In genomic region chr17:48555616-48556533, GRCh38 we compare ENCODE assay signal across 10 cellular contexts. TPM values are rescaled to one million over a fixed set of nuclear protein-coding genes. Genes with fewer than 3 reads are reported as not detected.
DNase-seq lines count a peak whose midpoint lies in the region; ATAC-seq, FAIRE-seq and TF ChIP-seq lines count a peak whose summit lies in the region.
"Had no signal": no experiment of that assay in that cellular context is flagged by ENCODE, and none has a peak within 500 bp of the region (broad histone marks: within the 10 kb centered on the region; RNA-seq: fewer than 3 reads in every experiment).

No MANE protein-coding gene starts in this region.

- no peak overlapping the region for H2AFZ ChIP-seq in osteoblast (ENCODE audit: low read length)

- no peak overlapping the region for H3K4me3 Mint-ChIP-seq in endodermal cell

- H3K27me3 Mint-ChIP-seq in endodermal cell (ENCODE audit: insufficient read depth) = peaks cover 99% of the 10 kb centered on the region

- H4K20me1 ChIP-seq in osteoblast (ENCODE audit: insufficient read depth, low read length) = no peaks in the 10 kb centered on the region

- in situ Hi-C loops in Caki2 (cut with HindIII; ENCODE audit: low pct_unique_long_range_greater_than_20kb, low sequenced_read_pairs) = no loop called here

- ATAC-seq in HG03460 (IDR thresholded peaks at IDR 0.05; ENCODE audit: unreplicated experiment) (no peak), GM21576 (IDR thresholded peaks at IDR 0.05; ENCODE audit: unreplicated experiment) (no peak)

- H3K4me1 ChIP-seq in endodermal cell (ENCODE audit: control insufficient read depth, insufficient read depth, low read length) = peaks cover 3% of the 10 kb centered on the region
- no peaks in the 10 kb centered on the region for H3K4me1 ChIP-seq in osteoblast (ENCODE audit: insufficient read depth, low read length)
- H3K4me1 ChIP-seq in small intestine (ENCODE audit: control insufficient read depth in 2 of 2, insufficient read depth in 1 of 2, low read depth in 1 of 2, low read length in 1 of 2) = no peaks in the 10 kb centered on the region

- H3K27me3 ChIP-seq in endodermal cell (ENCODE audit: control insufficient read depth, insufficient read depth, low read length, poor library complexity, severe bottlenecking) (peaks cover 99% of the 10 kb centered on the region), osteoblast (ENCODE audit: insufficient read depth, low read length) (peaks cover 86% of the 10 kb centered on the region), small intestine (ENCODE audit: control insufficient read depth in 2 of 2, insufficient read depth in 2 of 2, low read length in 2 of 2) (peaks cover 0 to 4% of the 10 kb centered on the region in 2 donors)

- FAIRE-seq in small intestine (lab: Jason Lieb, UNC) = no peak
- FAIRE-seq: TTC549 had no signal

- H3K36me3 ChIP-seq in endodermal cell (ENCODE audit: control insufficient read depth, insufficient read depth, low read length) (no peaks in the 10 kb centered on the region), osteoblast (ENCODE audit: insufficient read depth, low read length) (no peaks in the 10 kb centered on the region), small intestine (ENCODE audit: control insufficient read depth in 2 of 2, insufficient read depth in 2 of 2, low read length in 2 of 2) (no peaks in the 10 kb centered on the region)
- H3K36me3 ChIP-seq: neutrophil had no signal

- H3K27ac ChIP-seq in endodermal cell (ENCODE audit: low read depth, low read length) (peak overlapping the region; percentile 53), osteoblast (ENCODE audit: low read depth, low read length) (no peak overlapping the region), small intestine (ENCODE audit: low read depth in 1 of 2, low read length in 1 of 2) (peak overlapping the region in 1 of 2 donors; percentile 84)
- H3K27ac ChIP-seq: neutrophil had no signal

- H3K36me3 Mint-ChIP-seq in endodermal cell (ENCODE audit: low read depth) = no peaks in the 10 kb centered on the region

- H3K9ac ChIP-seq in endodermal cell (ENCODE audit: extremely low read depth, low read length, poor library complexity, severe bottlenecking) = no peak overlapping the region

- DNase-seq in Caki2 (ENCODE audit: low read depth) = peak; percentile 30
- peak; percentile 64 for DNase-seq in NCI-H774 (lab: John Stamatoyannopoulos, UW)
- DNase-seq in endodermal cell = peak; percentile 78
- no peak for DNase-seq in osteoblast (ENCODE audit: insufficient read length, low spot score, missing footprints)
- DNase-seq in small intestine = no peak
- no peak for DNase-seq in NCI-H2196 treated with DMSO at 0.1 percent for 48 hours (lab: John Stamatoyannopoulos, UW; ENCODE audit: unreplicated experiment)

- 3 to 8% methylated on average over 9 to 30 of the region's 31 CpGs for WGBS in endodermal cell (ENCODE audit: insufficient coverage in 1 of 2, insufficient read length in 1 of 2), 2 experiments
- 15 to 29% (median 22%) methylated on average over 31 of the region's 31 CpGs for WGBS in small intestine, 3 donors

- H3K27ac Mint-ChIP-seq in endodermal cell = no peak overlapping the region

- no peaks in the 10 kb centered on the region for H3K9me3 Mint-ChIP-seq in endodermal cell

- TF ChIP-seq CTCF in endodermal cell (conservative IDR thresholded peaks at IDR 0.05) (no peak), osteoblast (IDR thresholded peaks at IDR 0.05; ENCODE audit: extremely low read depth, low read depth, low read length) (no peak)

- H3K4me1 Mint-ChIP-seq in endodermal cell = peaks cover 10% of the 10 kb centered on the region

- peak overlapping the region; percentile 48 for H3K4me2 ChIP-seq in osteoblast (ENCODE audit: insufficient read depth, low read length)

- no peaks in the 10 kb centered on the region for H3K79me2 ChIP-seq in osteoblast (ENCODE audit: insufficient read depth, low read length)

- peak overlapping the region; percentile 73 for H3K4me3 ChIP-seq in endodermal cell (ENCODE audit: low read length)
- no peak overlapping the region for H3K4me3 ChIP-seq in osteoblast (ENCODE audit: insufficient read depth, low read length)
- peak overlapping the region in 1 of 2 donors; percentile 8 for H3K4me3 ChIP-seq in small intestine (ENCODE audit: low read depth in 1 of 2, low read length in 2 of 2)

- no peaks in the 10 kb centered on the region for H3K9me3 ChIP-seq in endodermal cell (ENCODE audit: control insufficient read depth, low read length)
- no peaks in the 10 kb centered on the region for H3K9me3 ChIP-seq in osteoblast (ENCODE audit: low read depth, low read length)
- H3K9me3 ChIP-seq in small intestine (ENCODE audit: control insufficient read depth, low read depth) = no peaks in the 10 kb centered on the region
- H3K9me3 ChIP-seq: neutrophil had no signal

RNA-seq across cellular contexts. Expression of gene HOXB2, which starts 11.0 kb away (rescaled TPM):
- total RNA-seq in Caki2 (2014; rRNA removed; shearing (Covaris generic); ENCODE audit: low replicate concordance) = 8.4 and 13.5 TPM in 2 replicates
- total RNA-seq in endodermal cell = under 1 TPM in 1 of 2 donors, not detected in 1; 0.22 TPM
- polyA plus RNA-seq in endodermal cell (2013, experiment 1 of 2) = 121 TPM
- polyA plus RNA-seq in endodermal cell (2013, experiment 2 of 2) = 124 TPM
- total RNA-seq in osteoblast = 2.1 and 3.3 TPM in 2 replicates
- polyA plus RNA-seq in small intestine = 1 to 10 TPM in 2 of 3 donors, under 1 TPM in 1; 0.89 to 9.5 (median 5.1) TPM

RNA-seq across cellular contexts. Expression of gene HOXB4, which starts 22.3 kb away (rescaled TPM):
- 2.6 and 2.7 TPM in 2 replicates for total RNA-seq in Caki2 (2014; rRNA removed; shearing (Covaris generic); ENCODE audit: low replicate concordance)
- total RNA-seq in endodermal cell (not detected), osteoblast (0.29 and 0.36 TPM in 2 replicates)
- polyA plus RNA-seq in endodermal cell (2013, experiment 1 of 2) = 3.5 TPM
- 3.4 TPM for polyA plus RNA-seq in endodermal cell (2013, experiment 2 of 2)
- polyA plus RNA-seq in small intestine = 1 to 10 TPM in 1 of 3 donors, under 1 TPM in 1, not detected in 1; 0.27 to 3.1 TPM

RNA-seq across cellular contexts. Expression of gene HOXB1, which starts 25.1 kb away (rescaled TPM):
- not detected in 2 replicates for total RNA-seq in Caki2 (2014; rRNA removed; shearing (Covaris generic); ENCODE audit: low replicate concordance)
- not detected for total RNA-seq in endodermal cell
- 27.1 TPM for polyA plus RNA-seq in endodermal cell (2013, experiment 1 of 2)
- 28.3 TPM for polyA plus RNA-seq in endodermal cell (2013, experiment 2 of 2)
- not detected in 2 replicates for total RNA-seq in osteoblast
- not detected for polyA plus RNA-seq in small intestine

RNA-seq across cellular contexts. Expression of gene HOXB3, which starts 34.2 kb away (rescaled TPM):
- total RNA-seq in Caki2 (2014; rRNA removed; shearing (Covaris generic); ENCODE audit: low replicate concordance) = 1.1 and 15.0 TPM in 2 replicates
- total RNA-seq in endodermal cell = not detected
- polyA plus RNA-seq in endodermal cell (2013, experiment 1 of 2) = 36.0 TPM
- 33.5 TPM for polyA plus RNA-seq in endodermal cell (2013, experiment 2 of 2)
- total RNA-seq in osteoblast = 1.5 and 1.8 TPM in 2 replicates
- polyA plus RNA-seq in small intestine = 1 to 10 TPM in 2 of 3 donors, not detected in 1; 1.4 to 5.7 TPM

RNA-seq across cellular contexts. Expression of gene HOXB5, which starts 37.7 kb away (rescaled TPM):
- not detected in 2 replicates for total RNA-seq in Caki2 (2014; rRNA removed; shearing (Covaris generic); ENCODE audit: low replicate concordance)
- not detected for total RNA-seq in endodermal cell
- 5.3 TPM for polyA plus RNA-seq in endodermal cell (2013, experiment 1 of 2)
- 2.5 TPM for polyA plus RNA-seq in endodermal cell (2013, experiment 2 of 2)
- total RNA-seq in osteoblast = not detected in 2 replicates
- polyA plus RNA-seq in small intestine = 1 to 10 TPM in 1 of 3 donors, not detected in 2; 5.8 TPM

Comparison
In these comparisons a context has a peak if more than half of its experiments do, and no peak if none do; other contexts are left out.
1. DNase-seq: peak in Caki2 (single experiment), NCI-H774 (single experiment) and endodermal cell (single experiment); none in osteoblast (single experiment), small intestine (single experiment) and NCI-H2196 treated with DMSO at 0.1 percent for 48 hours (single experiment).